2 cellular contexts compared by ENCODE assay signal in the genomic region with DNA sequence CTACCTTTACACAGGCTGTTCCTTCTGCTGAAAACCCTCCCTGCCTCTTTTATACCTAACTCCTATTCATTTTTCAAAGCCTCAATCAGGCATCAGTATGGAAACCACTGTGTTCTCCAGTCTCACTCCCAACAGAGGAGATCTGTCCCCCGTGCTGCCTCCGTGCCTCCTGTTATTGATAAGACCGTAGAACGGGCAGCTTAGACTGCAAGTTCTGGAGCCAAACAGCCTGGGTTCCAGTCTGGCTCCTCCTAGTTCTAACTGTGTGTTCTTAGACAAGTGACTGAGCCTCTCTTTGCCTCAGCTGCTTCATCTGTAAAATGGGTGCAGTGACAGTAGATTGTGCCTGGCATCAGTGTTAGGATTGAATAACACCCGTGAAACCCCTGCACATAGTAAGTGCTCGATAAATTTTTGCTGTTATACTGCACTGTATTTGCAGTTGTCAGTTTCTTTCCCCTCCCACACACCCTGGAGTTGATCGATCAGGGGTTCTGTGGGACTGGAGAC.
A peak's percentile ranks its signal among the peaks of the same experiment; 100 is the strongest.
TF ChIP-seq lines count a peak whose summit lies in the region.

No MANE protein-coding gene starts in this region.

TF ChIP-seq in HEK293, 187 proteins besides CTCF, POLR2A, EP300 and RAD21:
- TF ChIP-seq YY2 (tag by site-specific recombination; IDR thresholded peaks at IDR 0.05) (no peak), ZNF341 (tag by site-specific recombination; IDR thresholded peaks at IDR 0.05; ENCODE audit: low read depth) (peak; percentile 78)

TF ChIP-seq in K562, 482 proteins besides CTCF, POLR2A, EP300 and RAD21:
- TF ChIP-seq RBM25 (IDR thresholded peaks at IDR 0.05; ENCODE audit: low read depth, low read length, severe bottlenecking): peak; percentile 64
- no peak for TF ChIP-seq PYGO2 (tag; IDR thresholded peaks at IDR 0.05)
- TF ChIP-seq JUNB (CRISPR knock-in tag; conservative IDR thresholded peaks at IDR 0.05): no peak
- TF ChIP-seq HLTF (IDR thresholded peaks at IDR 0.05): no peak
- TF ChIP-seq ZNF232 (CRISPR knock-in tag; IDR thresholded peaks at IDR 0.05): no peak
- TF ChIP-seq VEZF1 (CRISPR knock-in tag; IDR thresholded peaks at IDR 0.05): no peak
